In the genomic region with DNA sequence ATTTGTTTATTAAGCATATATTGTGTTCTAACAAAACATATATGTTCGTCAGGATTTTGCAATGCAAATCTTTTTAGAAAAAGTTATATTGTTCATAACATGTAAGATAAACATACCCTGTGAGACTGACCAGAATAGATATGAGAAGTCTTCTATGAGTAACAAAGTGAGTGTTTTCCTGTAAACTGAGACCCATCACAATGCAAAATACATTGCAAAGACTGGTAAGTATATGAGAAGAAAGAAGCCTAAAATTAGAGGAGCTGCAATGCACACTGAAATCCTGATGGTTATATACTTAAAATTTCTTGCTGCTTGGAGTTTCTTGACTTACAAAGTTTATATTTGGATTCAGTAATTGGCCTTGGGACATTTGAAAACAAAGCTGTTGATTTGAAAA, we compare ENCODE assay signal across 2 cellular contexts.
TF ChIP-seq lines count a peak whose summit lies in the region.

No MANE protein-coding gene starts in this region.

TF ChIP-seq in SK-N-SH, 30 proteins besides CTCF, POLR2A, EP300 and RAD21:
- TF ChIP-seq, protein P1, sequence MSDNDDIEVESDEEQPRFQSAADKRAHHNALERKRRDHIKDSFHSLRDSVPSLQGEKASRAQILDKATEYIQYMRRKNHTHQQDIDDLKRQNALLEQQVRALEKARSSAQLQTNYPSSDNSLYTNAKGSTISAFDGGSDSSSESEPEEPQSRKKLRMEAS (IDR thresholded peaks at IDR 0.05; ENCODE audit: low read depth) = no peak
- no peak for TF ChIP-seq CHD2 (IDR thresholded peaks at IDR 0.05; ENCODE audit: low read length, partially characterized antibody)
- TF ChIP-seq, protein P2, sequence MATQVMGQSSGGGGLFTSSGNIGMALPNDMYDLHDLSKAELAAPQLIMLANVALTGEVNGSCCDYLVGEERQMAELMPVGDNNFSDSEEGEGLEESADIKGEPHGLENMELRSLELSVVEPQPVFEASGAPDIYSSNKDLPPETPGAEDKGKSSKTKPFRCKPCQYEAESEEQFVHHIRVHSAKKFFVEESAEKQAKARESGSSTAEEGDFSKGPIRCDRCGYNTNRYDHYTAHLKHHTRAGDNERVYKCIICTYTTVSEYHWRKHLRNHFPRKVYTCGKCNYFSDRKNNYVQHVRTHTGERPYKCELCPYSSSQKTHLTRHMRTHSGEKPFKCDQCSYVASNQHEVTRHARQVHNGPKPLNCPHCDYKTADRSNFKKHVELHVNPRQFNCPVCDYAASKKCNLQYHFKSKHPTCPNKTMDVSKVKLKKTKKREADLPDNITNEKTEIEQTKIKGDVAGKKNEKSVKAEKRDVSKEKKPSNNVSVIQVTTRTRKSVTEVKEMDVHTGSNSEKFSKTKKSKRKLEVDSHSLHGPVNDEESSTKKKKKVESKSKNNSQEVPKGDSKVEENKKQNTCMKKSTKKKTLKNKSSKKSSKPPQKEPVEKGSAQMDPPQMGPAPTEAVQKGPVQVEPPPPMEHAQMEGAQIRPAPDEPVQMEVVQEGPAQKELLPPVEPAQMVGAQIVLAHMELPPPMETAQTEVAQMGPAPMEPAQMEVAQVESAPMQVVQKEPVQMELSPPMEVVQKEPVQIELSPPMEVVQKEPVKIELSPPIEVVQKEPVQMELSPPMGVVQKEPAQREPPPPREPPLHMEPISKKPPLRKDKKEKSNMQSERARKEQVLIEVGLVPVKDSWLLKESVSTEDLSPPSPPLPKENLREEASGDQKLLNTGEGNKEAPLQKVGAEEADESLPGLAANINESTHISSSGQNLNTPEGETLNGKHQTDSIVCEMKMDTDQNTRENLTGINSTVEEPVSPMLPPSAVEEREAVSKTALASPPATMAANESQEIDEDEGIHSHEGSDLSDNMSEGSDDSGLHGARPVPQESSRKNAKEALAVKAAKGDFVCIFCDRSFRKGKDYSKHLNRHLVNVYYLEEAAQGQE (IDR thresholded peaks at IDR 0.05; ENCODE audit: low read depth, low read length) = no peak
- TF ChIP-seq, protein P3, sequence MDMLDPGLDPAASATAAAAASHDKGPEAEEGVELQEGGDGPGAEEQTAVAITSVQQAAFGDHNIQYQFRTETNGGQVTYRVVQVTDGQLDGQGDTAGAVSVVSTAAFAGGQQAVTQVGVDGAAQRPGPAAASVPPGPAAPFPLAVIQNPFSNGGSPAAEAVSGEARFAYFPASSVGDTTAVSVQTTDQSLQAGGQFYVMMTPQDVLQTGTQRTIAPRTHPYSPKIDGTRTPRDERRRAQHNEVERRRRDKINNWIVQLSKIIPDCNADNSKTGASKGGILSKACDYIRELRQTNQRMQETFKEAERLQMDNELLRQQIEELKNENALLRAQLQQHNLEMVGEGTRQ (IDR thresholded peaks at IDR 0.05; ENCODE audit: borderline replicate concordance, low read depth, low read length) = no peak
- no peak for TF ChIP-seq MEF2A (IDR thresholded peaks at IDR 0.05; ENCODE audit: borderline replicate concordance, low read depth)
- TF ChIP-seq, protein P4, sequence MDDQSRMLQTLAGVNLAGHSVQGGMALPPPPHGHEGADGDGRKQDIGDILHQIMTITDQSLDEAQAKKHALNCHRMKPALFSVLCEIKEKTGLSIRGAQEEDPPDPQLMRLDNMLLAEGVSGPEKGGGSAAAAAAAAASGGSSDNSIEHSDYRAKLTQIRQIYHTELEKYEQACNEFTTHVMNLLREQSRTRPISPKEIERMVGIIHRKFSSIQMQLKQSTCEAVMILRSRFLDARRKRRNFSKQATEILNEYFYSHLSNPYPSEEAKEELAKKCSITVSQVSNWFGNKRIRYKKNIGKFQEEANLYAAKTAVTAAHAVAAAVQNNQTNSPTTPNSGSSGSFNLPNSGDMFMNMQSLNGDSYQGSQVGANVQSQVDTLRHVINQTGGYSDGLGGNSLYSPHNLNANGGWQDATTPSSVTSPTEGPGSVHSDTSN (IDR thresholded peaks at IDR 0.05) = no peak
- no peak for TF ChIP-seq POLR2AphosphoS5 (IDR thresholded peaks at IDR 0.05; ENCODE audit: low read depth, low read length)
- TF ChIP-seq FOXM1 (IDR thresholded peaks at IDR 0.05; ENCODE audit: low read depth) = no peak
- TF ChIP-seq RXRA (IDR thresholded peaks at IDR 0.05; ENCODE audit: borderline replicate concordance, low read depth) = no peak
- TF ChIP-seq, protein P5, sequence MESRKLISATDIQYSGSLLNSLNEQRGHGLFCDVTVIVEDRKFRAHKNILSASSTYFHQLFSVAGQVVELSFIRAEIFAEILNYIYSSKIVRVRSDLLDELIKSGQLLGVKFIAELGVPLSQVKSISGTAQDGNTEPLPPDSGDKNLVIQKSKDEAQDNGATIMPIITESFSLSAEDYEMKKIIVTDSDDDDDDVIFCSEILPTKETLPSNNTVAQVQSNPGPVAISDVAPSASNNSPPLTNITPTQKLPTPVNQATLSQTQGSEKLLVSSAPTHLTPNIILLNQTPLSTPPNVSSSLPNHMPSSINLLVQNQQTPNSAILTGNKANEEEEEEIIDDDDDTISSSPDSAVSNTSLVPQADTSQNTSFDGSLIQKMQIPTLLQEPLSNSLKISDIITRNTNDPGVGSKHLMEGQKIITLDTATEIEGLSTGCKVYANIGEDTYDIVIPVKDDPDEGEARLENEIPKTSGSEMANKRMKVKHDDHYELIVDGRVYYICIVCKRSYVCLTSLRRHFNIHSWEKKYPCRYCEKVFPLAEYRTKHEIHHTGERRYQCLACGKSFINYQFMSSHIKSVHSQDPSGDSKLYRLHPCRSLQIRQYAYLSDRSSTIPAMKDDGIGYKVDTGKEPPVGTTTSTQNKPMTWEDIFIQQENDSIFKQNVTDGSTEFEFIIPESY (IDR thresholded peaks at IDR 0.05; ENCODE audit: borderline replicate concordance, low read depth) = no peak
- TF ChIP-seq NFIC (IDR thresholded peaks at IDR 0.05; ENCODE audit: borderline replicate concordance) = no peak
- TF ChIP-seq GABPA (IDR thresholded peaks at IDR 0.05; ENCODE audit: low read depth) = no peak
- TF ChIP-seq SMC3 (IDR thresholded peaks at IDR 0.05; ENCODE audit: low read depth, low read length) = no peak

TF ChIP-seq in SK-N-SH treated with all-trans-retinoic acid at 6 μM for 48 hours, 23 proteins besides CTCF, POLR2A, EP300 and RAD21:
- no peak for TF ChIP-seq RARB (CRISPR knock-in tag; IDR thresholded peaks at IDR 0.05)
- TF ChIP-seq, protein P6, sequence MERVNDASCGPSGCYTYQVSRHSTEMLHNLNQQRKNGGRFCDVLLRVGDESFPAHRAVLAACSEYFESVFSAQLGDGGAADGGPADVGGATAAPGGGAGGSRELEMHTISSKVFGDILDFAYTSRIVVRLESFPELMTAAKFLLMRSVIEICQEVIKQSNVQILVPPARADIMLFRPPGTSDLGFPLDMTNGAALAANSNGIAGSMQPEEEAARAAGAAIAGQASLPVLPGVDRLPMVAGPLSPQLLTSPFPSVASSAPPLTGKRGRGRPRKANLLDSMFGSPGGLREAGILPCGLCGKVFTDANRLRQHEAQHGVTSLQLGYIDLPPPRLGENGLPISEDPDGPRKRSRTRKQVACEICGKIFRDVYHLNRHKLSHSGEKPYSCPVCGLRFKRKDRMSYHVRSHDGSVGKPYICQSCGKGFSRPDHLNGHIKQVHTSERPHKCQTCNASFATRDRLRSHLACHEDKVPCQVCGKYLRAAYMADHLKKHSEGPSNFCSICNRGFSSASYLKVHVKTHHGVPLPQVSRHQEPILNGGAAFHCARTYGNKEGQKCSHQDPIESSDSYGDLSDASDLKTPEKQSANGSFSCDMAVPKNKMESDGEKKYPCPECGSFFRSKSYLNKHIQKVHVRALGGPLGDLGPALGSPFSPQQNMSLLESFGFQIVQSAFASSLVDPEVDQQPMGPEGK (CRISPR knock-in tag; IDR thresholded peaks at IDR 0.05; ENCODE audit: borderline replicate concordance) = no peak
- TF ChIP-seq, protein P7, sequence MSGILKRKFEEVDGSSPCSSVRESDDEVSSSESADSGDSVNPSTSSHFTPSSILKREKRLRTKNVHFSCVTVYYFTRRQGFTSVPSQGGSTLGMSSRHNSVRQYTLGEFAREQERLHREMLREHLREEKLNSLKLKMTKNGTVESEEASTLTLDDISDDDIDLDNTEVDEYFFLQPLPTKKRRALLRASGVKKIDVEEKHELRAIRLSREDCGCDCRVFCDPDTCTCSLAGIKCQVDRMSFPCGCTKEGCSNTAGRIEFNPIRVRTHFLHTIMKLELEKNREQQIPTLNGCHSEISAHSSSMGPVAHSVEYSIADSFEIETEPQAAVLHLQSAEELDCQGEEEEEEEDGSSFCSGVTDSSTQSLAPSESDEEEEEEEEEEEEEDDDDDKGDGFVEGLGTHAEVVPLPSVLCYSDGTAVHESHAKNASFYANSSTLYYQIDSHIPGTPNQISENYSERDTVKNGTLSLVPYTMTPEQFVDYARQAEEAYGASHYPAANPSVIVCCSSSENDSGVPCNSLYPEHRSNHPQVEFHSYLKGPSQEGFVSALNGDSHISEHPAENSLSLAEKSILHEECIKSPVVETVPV (CRISPR knock-in tag; IDR thresholded peaks at IDR 0.05) = no peak
- no peak for TF ChIP-seq ZFP30 (CRISPR knock-in tag; IDR thresholded peaks at IDR 0.05)
- TF ChIP-seq, protein P8, sequence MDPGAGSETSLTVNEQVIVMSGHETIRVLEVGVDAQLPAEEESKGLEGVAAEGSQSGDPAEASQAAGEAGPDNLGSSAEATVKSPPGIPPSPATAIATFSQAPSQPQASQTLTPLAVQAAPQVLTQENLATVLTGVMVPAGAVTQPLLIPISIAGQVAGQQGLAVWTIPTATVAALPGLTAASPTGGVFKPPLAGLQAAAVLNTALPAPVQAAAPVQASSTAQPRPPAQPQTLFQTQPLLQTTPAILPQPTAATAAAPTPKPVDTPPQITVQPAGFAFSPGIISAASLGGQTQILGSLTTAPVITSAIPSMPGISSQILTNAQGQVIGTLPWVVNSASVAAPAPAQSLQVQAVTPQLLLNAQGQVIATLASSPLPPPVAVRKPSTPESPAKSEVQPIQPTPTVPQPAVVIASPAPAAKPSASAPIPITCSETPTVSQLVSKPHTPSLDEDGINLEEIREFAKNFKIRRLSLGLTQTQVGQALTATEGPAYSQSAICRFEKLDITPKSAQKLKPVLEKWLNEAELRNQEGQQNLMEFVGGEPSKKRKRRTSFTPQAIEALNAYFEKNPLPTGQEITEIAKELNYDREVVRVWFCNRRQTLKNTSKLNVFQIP (CRISPR knock-in tag; IDR thresholded peaks at IDR 0.05; ENCODE audit: borderline replicate concordance, low read depth) = no peak
- no peak for TF ChIP-seq TOX (CRISPR knock-in tag; IDR thresholded peaks at IDR 0.05; ENCODE audit: borderline replicate concordance)
- TF ChIP-seq TCF4 (CRISPR knock-in tag; IDR thresholded peaks at IDR 0.05; ENCODE audit: borderline replicate concordance) = no peak
- no peak for TF ChIP-seq ZC3H10 (CRISPR knock-in tag; IDR thresholded peaks at IDR 0.05)
- TF ChIP-seq ESRRG (CRISPR knock-in tag; IDR thresholded peaks at IDR 0.05) = no peak
